ENCODE assay signal across 8 cellular contexts in the genomic region with DNA sequence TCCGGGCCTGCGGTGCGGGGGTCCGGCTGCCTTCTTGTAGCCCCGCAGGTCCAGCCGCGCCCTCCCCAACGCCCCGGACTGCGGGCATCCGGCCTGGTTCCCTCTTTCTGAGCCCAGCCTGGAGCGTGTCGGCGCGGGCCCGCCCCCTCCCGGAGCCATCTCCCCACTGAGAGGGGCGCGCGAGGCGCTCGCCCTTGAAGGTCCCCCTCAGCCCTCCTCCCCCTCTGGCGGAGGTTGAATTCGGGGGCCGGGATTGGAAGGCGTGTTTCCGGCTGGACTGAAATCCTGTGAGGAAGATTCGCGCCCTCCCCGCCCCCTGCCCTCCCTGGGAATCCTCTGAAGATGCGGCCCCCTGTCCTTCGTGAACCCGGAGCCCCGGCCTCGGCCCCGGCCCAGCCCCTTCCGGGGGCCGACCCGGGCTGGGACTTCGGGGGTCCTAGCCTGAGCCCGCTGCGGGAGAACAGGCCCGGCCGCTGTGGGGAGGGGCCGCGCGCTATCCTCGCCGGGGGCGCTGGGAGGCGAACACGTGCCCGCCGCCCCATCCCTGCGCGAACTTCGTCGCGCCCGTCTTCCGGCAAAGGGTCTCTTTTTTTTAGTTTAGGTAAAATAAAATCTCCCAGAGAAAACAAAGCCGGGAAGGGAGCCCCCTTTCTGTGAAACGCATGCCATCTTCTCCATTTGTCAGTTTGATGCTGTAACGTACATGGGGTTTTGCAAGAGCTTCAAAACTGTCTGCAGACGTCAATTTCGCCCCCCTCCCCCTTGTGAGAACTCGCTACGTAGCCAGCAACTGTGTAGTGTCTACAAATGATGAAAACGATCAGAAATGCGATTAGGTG. TPM values are rescaled to one million over a fixed set of nuclear protein-coding genes. Genes with fewer than 3 reads are reported as not detected.
A peak's percentile ranks its signal among the peaks of the same experiment; 100 is the strongest.
DNase-seq lines count a peak whose midpoint lies in the region; ATAC-seq and TF ChIP-seq lines count a peak whose summit lies in the region.

No MANE protein-coding gene starts in this region.

- DNase-seq in GM03348 (ENCODE audit: low spot score) (peak; percentile 62), HCT116 (ENCODE audit: low read depth, low spot score) (no peak), MV-4-11 (lab: John Stamatoyannopoulos, UW) (peak; percentile 82), T-helper 1 cell (peak; percentile 73 to 87 (median 85)), amniotic epithelial cell (ENCODE audit: low read depth) (peak; percentile 92), right atrium auricular region (ENCODE audit: low spot score) (peak; percentile 73), psoas muscle (peak; percentile 63 to 82), aorta (peak; percentile 83 to 90)

- H3K9me3 ChIP-seq in HCT116 (ENCODE audit: control insufficient read depth in 1 of 2, insufficient read depth in 1 of 2, low read depth in 1 of 2, low read length in 2 of 2) (no peaks in the 10 kb centered on the region), right atrium auricular region (no peaks in the 10 kb centered on the region), psoas muscle (no peaks in the 10 kb centered on the region), aorta (ENCODE audit: control insufficient read depth, low read length) (no peaks in the 10 kb centered on the region)

- RAD21 ChIA-PET in HCT116 (lab: Charles Lee; ENCODE audit: low non-redundant PET in 1 of 2, low total read pairs in 2 of 2, uncharacterized antibody in 2 of 2, unreplicated experiment in 2 of 2), result interaction anchor here in 1 of 2 experiments (0.7 kb wide), 1 partner anchor 114 kb away, joined by 5 read pairs; no protein-coding TSS in a partner anchor

- no TSS peak for BruUV-seq in HCT116 (replicated peaks; lab: Mats Ljungman, UMichigan)

- H3K4me2 ChIP-seq in HCT116 (ENCODE audit: low read length), result peak overlapping the region; percentile 88

- H3K36me3 ChIP-seq in HCT116 (ENCODE audit: control insufficient read depth in 1 of 2, insufficient read depth in 2 of 2, low read length in 2 of 2) (0 out of 4 replicates have a peak, but pooled peaks cover 0 to 2% of the 10 kb centered on the region in 2 experiments), right atrium auricular region (peaks cover 6% of the 10 kb centered on the region), psoas muscle (ENCODE audit: insufficient read depth in 1 of 2, low read depth in 1 of 2) (peaks cover 0 to 13% of the 10 kb centered on the region in 2 donors), aorta (ENCODE audit: control insufficient read depth in 1 of 2, insufficient read depth in 2 of 2, low read length in 1 of 2) (peaks cover 0 to 1% of the 10 kb centered on the region in 2 donors)

- WGBS in psoas muscle, 3 donors, result 0 to 1% (median 0%) methylated on average over 50 to 70 of the region's 70 CpGs
- 0% methylated on average over 66 to 70 of the region's 70 CpGs for WGBS in aorta, 2 donors

- H3K79me2 ChIP-seq in HCT116 (ENCODE audit: insufficient read depth, low read length), result no peaks in the 10 kb centered on the region

- no peaks in the 10 kb centered on the region for H3K9me2 ChIP-seq in HCT116 (ENCODE audit: insufficient read depth)

- no peaks in the 10 kb centered on the region for H4K20me1 ChIP-seq in HCT116 (ENCODE audit: insufficient read depth)

- H3K27me3 ChIP-seq in HCT116 (ENCODE audit: insufficient read depth, low read length), result no peaks in the 10 kb centered on the region
- H3K27me3 ChIP-seq in right atrium auricular region, result no peaks in the 10 kb centered on the region
- H3K27me3 ChIP-seq in psoas muscle (ENCODE audit: insufficient read depth in 3 of 3, low read length in 2 of 3), result no peaks in the 10 kb centered on the region
- no peaks in the 10 kb centered on the region for H3K27me3 ChIP-seq in aorta (ENCODE audit: control insufficient read depth in 1 of 2, insufficient read depth in 2 of 2, low read length in 1 of 2)

- intact Hi-C loops in HCT116 (cut with micrococcal nuclease), result no loop called here
- intact Hi-C loops in psoas muscle (cut with DNase I), result loop anchor here (5.0 kb wide), 3 partner anchors 45 to 70 kb away; no protein-coding TSS in a partner anchor
- intact Hi-C loops in aorta (cut with DNase I), result loop anchor here (2.0 to 5.0 kb wide), 3 partner anchors 46 to 70 kb away; a partner anchor contains a TSS

- peak overlapping the region; percentile 65 to 67 for H3K4me3 ChIP-seq in HCT116 (replicated peaks in 1 of 2; ENCODE audit: low read depth in 1 of 2, low read length in 2 of 2)
- peak overlapping the region; percentile 74 to 99 for H3K4me3 ChIP-seq in right atrium auricular region
- H3K4me3 ChIP-seq in psoas muscle, result peak overlapping the region; percentile 96
- H3K4me3 ChIP-seq in aorta (ENCODE audit: low read length in 2 of 2), result peak overlapping the region; percentile 97 to 98

- H3K9ac ChIP-seq in HCT116 (ENCODE audit: low read length), result peak overlapping the region; percentile 68

- 0 out of 2 replicates have a peak, but pooled peaks have one; percentile 9 for TF ChIP-seq RAD21 in HCT116 (IDR thresholded peaks at IDR 0.05; ENCODE audit: low read depth)

- H2AFZ ChIP-seq in HCT116 (ENCODE audit: low read depth, low read length, poor library complexity, severe bottlenecking), result peak overlapping the region; percentile 33

- CTCF ChIA-PET in HCT116 (lab: Charles Lee), result interaction anchor here (1.3 kb wide), 1 partner anchor 21 kb away, joined by 5 read pairs; no protein-coding TSS in a partner anchor

- TF ChIP-seq CTCF in HCT116 (IDR thresholded peaks at IDR 0.05 in 2 of 3, conservative IDR thresholded peaks at IDR 0.05 in 1 of 3; ENCODE audit: borderline replicate concordance in 1 of 3, insufficient read depth in 1 of 3, low read depth in 2 of 3, low read length in 2 of 3) (peak in 1 of 3 experiments; percentile 35; a peak in 1 of 6 replicates), right atrium auricular region (IDR thresholded peaks at IDR 0.05) (peak in 1 of 2 donors; percentile 9), psoas muscle (IDR thresholded peaks at IDR 0.05) (no peak)

- H3K27ac ChIP-seq in HCT116 (ENCODE audit: low read depth, low read length) (peak overlapping the region; percentile 60), right atrium auricular region (peak overlapping the region; percentile 96 to 99), psoas muscle (peak overlapping the region; percentile 96), aorta (ENCODE audit: low read depth in 1 of 2, low read length in 2 of 2) (peak overlapping the region; percentile 79 to 89)

- peak; percentile 75 for ATAC-seq in HCT116
- peak; percentile 68 to 79 (median 74) for ATAC-seq in psoas muscle
- ATAC-seq in aorta (ENCODE audit: low FRiP score), result peak; percentile 85

- TF ChIP-seq POLR2A in HCT116 (IDR thresholded peaks at IDR 0.05; ENCODE audit: borderline replicate concordance, extremely low read depth, insufficient read depth, insufficient read length), result no peak

- H3K4me1 ChIP-seq in HCT116 (ENCODE audit: control insufficient read depth in 1 of 2, insufficient read depth in 2 of 2, low read length in 2 of 2), result peaks cover 14 to 20% of the 10 kb centered on the region in 2 experiments; a peak in 3 of 4 replicates
- peaks cover 0 to 19% of the 10 kb centered on the region in 2 donors for H3K4me1 ChIP-seq in right atrium auricular region
- H3K4me1 ChIP-seq in psoas muscle, result peaks cover 22% of the 10 kb centered on the region
- peaks cover 0 to 7% of the 10 kb centered on the region in 2 donors for H3K4me1 ChIP-seq in aorta (ENCODE audit: control insufficient read depth in 1 of 2, insufficient read depth in 2 of 2, low read length in 2 of 2)

- POLR2A ChIA-PET in HCT116 (lab: Charles Lee), result interaction anchor here (1.0 to 1.3 kb wide), 4 partner anchors 11 to 46 kb away, joined by 3 to 8 read pairs (median 6); a partner anchor contains a TSS

TF ChIP-seq in HCT116, 20 proteins besides CTCF, POLR2A, EP300 and RAD21 (continues in another document):
- no peak for TF ChIP-seq EGR1 (IDR thresholded peaks at IDR 0.05; ENCODE audit: low read depth)
- TF ChIP-seq, protein P1, sequence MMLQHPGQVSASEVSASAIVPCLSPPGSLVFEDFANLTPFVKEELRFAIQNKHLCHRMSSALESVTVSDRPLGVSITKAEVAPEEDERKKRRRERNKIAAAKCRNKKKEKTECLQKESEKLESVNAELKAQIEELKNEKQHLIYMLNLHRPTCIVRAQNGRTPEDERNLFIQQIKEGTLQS (IDR thresholded peaks at IDR 0.05), result no peak
- no peak; the same call in 1 of the 2 replicates for TF ChIP-seq POLR2AphosphoS5 (IDR thresholded peaks at IDR 0.05; ENCODE audit: low read depth, low read length)
- TF ChIP-seq ZNF274 (IDR thresholded peaks at IDR 0.05; ENCODE audit: low read depth, low read length), result no peak
- TF ChIP-seq EZH2phosphoT487 (IDR thresholded peaks at IDR 0.05; ENCODE audit: borderline replicate concordance), result no peak
- peak; percentile 27 for TF ChIP-seq TCF7L2 (IDR thresholded peaks at IDR 0.05; ENCODE audit: borderline replicate concordance, extremely low read depth, insufficient read depth, insufficient read length)

RNA-seq across cellular contexts. Expression of a gene that starts 0.6 kb away (rescaled TPM):
- total RNA-seq in HCT116 (2021; ENCODE audit: unreplicated experiment) (63.0 TPM), right atrium auricular region (10 to 100 TPM; 22.1 to 22.6 TPM), psoas muscle (10 to 100 TPM; 11.3 to 19.7 (median 15.8) TPM), aorta (100 to 1,000 TPM in 1 of 2 donors, 10 to 100 TPM in 1; 67.5 to 124 TPM)
- 52.9 and 63.0 TPM in 2 replicates for polyA plus RNA-seq in HCT116 (2012)
- polyA plus RNA-seq in psoas muscle (10 to 100 TPM in 1 of 3 donors, 1 to 10 TPM in 2; 7.6 to 10.2 (median 8.9) TPM), aorta (10 to 100 TPM; 46.6 to 89.7 TPM)

RNA-seq across cellular contexts. Expression of a gene that starts 46.6 kb away (rescaled TPM):
- total RNA-seq in HCT116 (2021; ENCODE audit: unreplicated experiment), result 38.9 TPM
- polyA plus RNA-seq in HCT116 (2012), result 15.2 and 25.5 TPM in 2 replicates
- total RNA-seq in right atrium auricular region, result 10 to 100 TPM; 18.2 to 23.1 TPM
- total RNA-seq in psoas muscle, result 10 to 100 TPM; 14.8 to 22.3 (median 15.7) TPM
- polyA plus RNA-seq in psoas muscle, result 10 to 100 TPM; 16.1 to 30.2 (median 19.2) TPM
- total RNA-seq in aorta, result 10 to 100 TPM; 35.3 to 36.2 TPM
- 10 to 100 TPM; 30.4 to 38.6 TPM for polyA plus RNA-seq in aorta

RNA-seq across cellular contexts. Expression of a gene that starts 47.0 kb away (rescaled TPM):
- total RNA-seq in HCT116 (2021; ENCODE audit: unreplicated experiment) (39.5 TPM), right atrium auricular region (10 to 100 TPM; 32.9 to 48.9 TPM), psoas muscle (10 to 100 TPM; 34.8 to 41.2 (median 37.6) TPM), aorta (10 to 100 TPM; 62.5 to 68.4 TPM)
- 8.8 and 12.7 TPM in 2 replicates for polyA plus RNA-seq in HCT116 (2012)
- polyA plus RNA-seq in psoas muscle (10 to 100 TPM; 20.0 to 45.8 (median 22.5) TPM), aorta (10 to 100 TPM; 17.6 to 33.1 TPM)
